ENCODE assay signal across 20 cellular contexts in the genomic region with DNA sequence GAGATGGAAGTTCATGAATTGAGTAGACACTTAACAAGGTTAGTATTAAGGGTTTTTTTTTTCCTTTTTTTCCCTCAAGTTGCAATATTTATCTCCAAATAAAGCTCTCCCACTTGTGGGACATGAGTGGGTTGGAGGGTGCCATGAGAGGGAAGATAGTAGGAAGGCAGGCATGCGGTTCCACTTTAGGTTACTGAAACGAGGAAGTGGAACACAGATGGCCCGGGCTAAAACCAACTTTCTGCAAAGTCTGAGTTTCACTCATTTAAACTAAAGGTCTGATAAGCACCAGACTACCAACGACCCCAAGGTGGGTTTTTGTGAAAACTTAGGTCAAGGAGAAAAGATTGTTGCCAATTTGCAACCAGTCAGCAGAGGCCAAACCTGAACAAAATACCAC. TPM values are rescaled to one million over a fixed set of nuclear protein-coding genes. Genes with fewer than 3 reads are reported as not detected.
DNase-seq lines count a peak whose midpoint lies in the region; ATAC-seq and TF ChIP-seq lines count a peak whose summit lies in the region.
"Had no signal": no experiment of that assay in that cellular context is flagged by ENCODE, and none has a peak within 500 bp of the region (broad histone marks: within the 10 kb centered on the region; RNA-seq: fewer than 3 reads in every experiment).

No MANE protein-coding gene starts in this region.

- POLR2A ChIA-PET in Caco-2 (lab: Charles Lee) = no interaction called here

- no peak overlapping the region for H3K27ac Mint-ChIP-seq in Caco-2 (ENCODE audit: unreplicated experiment)
- H3K27ac Mint-ChIP-seq in dendritic cell treated with granulocyte-macrophage colony-stimulating factor and Interleukin-4, amounts not matched to agents 40 ng/mL and 50 ng/mL, for 4 days = peak overlapping the region; percentile 58
- H3K27ac Mint-ChIP-seq in activated T-helper 17 cell treated with anti-CD3 and anti-CD28 coated beads, Interleukin-2, amount 50 U/mL, for 72 hours = no peak overlapping the region
- H3K27ac Mint-ChIP-seq: activated naive CD8-positive, alpha-beta T cell; HFFc6; progenitor cell of endocrine pancreas had no signal

- peaks cover 83% of the 10 kb centered on the region for H3K36me3 Mint-ChIP-seq in Caco-2 (ENCODE audit: insufficient read depth, unreplicated experiment)
- peaks cover 81% of the 10 kb centered on the region for H3K36me3 Mint-ChIP-seq in dendritic cell treated with granulocyte-macrophage colony-stimulating factor and Interleukin-4, amounts not matched to agents 40 ng/mL and 50 ng/mL, for 4 days (ENCODE audit: low read depth)
- H3K36me3 Mint-ChIP-seq in activated T-helper 17 cell treated with anti-CD3 and anti-CD28 coated beads, Interleukin-2, amount 50 U/mL, for 72 hours (ENCODE audit: low read depth) = no peaks in the 10 kb centered on the region

- no peaks in the 10 kb centered on the region for H3K9me3 Mint-ChIP-seq in Caco-2 (ENCODE audit: unreplicated experiment)
- H3K9me3 Mint-ChIP-seq in dendritic cell treated with granulocyte-macrophage colony-stimulating factor and Interleukin-4, amounts not matched to agents 40 ng/mL and 50 ng/mL, for 4 days = no peaks in the 10 kb centered on the region
- H3K9me3 Mint-ChIP-seq in activated T-helper 17 cell treated with anti-CD3 and anti-CD28 coated beads, Interleukin-2, amount 50 U/mL, for 72 hours = no peaks in the 10 kb centered on the region

- no peaks in the 10 kb centered on the region for H3K27me3 ChIP-seq in Caco-2 (replicated peaks; ENCODE audit: control insufficient read depth, insufficient read depth, low read length)
- H3K27me3 ChIP-seq: cardiac muscle cell, SJSA1, tibial artery had no signal

- ATAC-seq in GM21576 (IDR thresholded peaks at IDR 0.05; ENCODE audit: unreplicated experiment) = peak; percentile 60
- no peak for ATAC-seq in activated T-helper 17 cell treated with anti-CD3 and anti-CD28 coated beads, Interleukin-2, amount 50 U/mL, for 72 hours (replicated peaks)

- H3K36me3 ChIP-seq in Caco-2 (ENCODE audit: control insufficient read depth, insufficient read depth, low read length) = no peaks in the 10 kb centered on the region
- H3K36me3 ChIP-seq: SJSA1 had no signal

- CTCF ChIA-PET in Caco-2 (lab: Charles Lee) = no interaction called here

- peaks cover 21% of the 10 kb centered on the region for H3K9me3 ChIP-seq in Caco-2

- no peak for TF ChIP-seq CTCF in Caco-2 (IDR thresholded peaks at IDR 0.05; ENCODE audit: insufficient read depth in 1 of 2, low read depth in 1 of 2, low read length in 1 of 2, severe bottlenecking in 1 of 2, unreplicated experiment in 1 of 2)

- peaks cover 21% of the 10 kb centered on the region for H3K4me1 Mint-ChIP-seq in Caco-2 (ENCODE audit: low read depth, unreplicated experiment)
- peaks cover 39% of the 10 kb centered on the region for H3K4me1 Mint-ChIP-seq in dendritic cell treated with granulocyte-macrophage colony-stimulating factor and Interleukin-4, amounts not matched to agents 40 ng/mL and 50 ng/mL, for 4 days (ENCODE audit: low read depth)
- H3K4me1 Mint-ChIP-seq in activated T-helper 17 cell treated with anti-CD3 and anti-CD28 coated beads, Interleukin-2, amount 50 U/mL, for 72 hours = no peaks in the 10 kb centered on the region

- H3K27me3 Mint-ChIP-seq in Caco-2 (ENCODE audit: insufficient read depth, unreplicated experiment) = no peaks in the 10 kb centered on the region
- peaks cover 16% of the 10 kb centered on the region for H3K27me3 Mint-ChIP-seq in dendritic cell treated with granulocyte-macrophage colony-stimulating factor and Interleukin-4, amounts not matched to agents 40 ng/mL and 50 ng/mL, for 4 days
- H3K27me3 Mint-ChIP-seq in activated T-helper 17 cell treated with anti-CD3 and anti-CD28 coated beads, Interleukin-2, amount 50 U/mL, for 72 hours = no peaks in the 10 kb centered on the region
- H3K27me3 Mint-ChIP-seq: activated naive CD8-positive, alpha-beta T cell; progenitor cell of endocrine pancreas had no signal

- no TSS peak for BruUV-seq in Caco-2 (replicated peaks; lab: Mats Ljungman, UMichigan)

- intact Hi-C loops in Caco-2 (cut with micrococcal nuclease; ENCODE audit: unreplicated experiment) = no loop called here
- intact Hi-C loops in dendritic cell treated with granulocyte-macrophage colony-stimulating factor and Interleukin-4, amounts not matched to agents 40 ng/mL and 50 ng/mL, for 4 days (cut with micrococcal nuclease) = no loop called here
- intact Hi-C loops in posterior vena cava (cut with DNase I) = no loop called here

- H3K4me1 ChIP-seq in Caco-2 = peaks cover 21% of the 10 kb centered on the region
- H3K4me1 ChIP-seq: SJSA1 had no signal

- DNase-seq in Caco-2 = no peak
- DNase-seq in Kasumi-1 (lab: John Stamatoyannopoulos, UW) = peak; percentile 31 to 56
- no peak for DNase-seq in posterior vena cava (ENCODE audit: low spot score)
- no peak for DNase-seq in ecto neural progenitor cell (ENCODE audit: low spot score)
- DNase-seq in NCI-H345 (lab: John Stamatoyannopoulos, UW) = no peak
- DNase-seq: activated CD4-positive, CD25-positive, alpha-beta regulatory T cell; DMS79; glutamatergic neuron; HFFc6; KG1; NCI-H2081 treated with DMSO at 0.1 percent for 48 hours; NCI-H82; tibial artery had no signal

- H3K4me3 ChIP-seq in Caco-2 (ENCODE audit: low read depth, low read length) = no peak overlapping the region
- H3K4me3 ChIP-seq: cardiac muscle cell, SJSA1, tibial artery had no signal

- peak overlapping the region; percentile 3 for H3K4me3 Mint-ChIP-seq in Caco-2 (ENCODE audit: unreplicated experiment)
- H3K4me3 Mint-ChIP-seq in dendritic cell treated with granulocyte-macrophage colony-stimulating factor and Interleukin-4, amounts not matched to agents 40 ng/mL and 50 ng/mL, for 4 days = no peak overlapping the region
- H3K4me3 Mint-ChIP-seq in activated T-helper 17 cell treated with anti-CD3 and anti-CD28 coated beads, Interleukin-2, amount 50 U/mL, for 72 hours = no peak overlapping the region
- H3K4me3 Mint-ChIP-seq: activated naive CD8-positive, alpha-beta T cell; HFFc6 had no signal

RNA-seq across cellular contexts. Expression of gene TBC1D7, which starts 42.2 kb away (rescaled TPM):
- 132 and 152 TPM in 2 replicates for total RNA-seq in Caco-2 (2022)
- total RNA-seq in posterior vena cava = 10 to 100 TPM in 1 of 2 donors, 1 to 10 TPM in 1; 9.9 to 11.9 TPM
- 10 to 100 TPM in 1 of 2 donors, 1 to 10 TPM in 1; 9.6 to 16.2 TPM for total RNA-seq in activated T-helper 17 cell treated with anti-CD3 and anti-CD28 coated beads, Interleukin-2, amount 50 U/mL, for 72 hours

Comparison
In these comparisons a context has a peak if more than half of its experiments do, and no peak if none do; other contexts are left out.
1. DNase-seq: peak in Kasumi-1 (2 of 2); none in Caco-2 (0 of 2), posterior vena cava (single experiment), ecto neural progenitor cell (single experiment) and NCI-H345 (single experiment).